Comparison of ENCODE assay signal across 1 cellular context in genomic region chr4:94068712-94069111, GRCh38.
TF ChIP-seq lines count a peak whose summit lies in the region.

No MANE protein-coding gene starts in this region.

TF ChIP-seq in H1, 55 proteins besides CTCF, POLR2A, EP300 and RAD21 (continued from another document):
- TF ChIP-seq, protein P1, sequence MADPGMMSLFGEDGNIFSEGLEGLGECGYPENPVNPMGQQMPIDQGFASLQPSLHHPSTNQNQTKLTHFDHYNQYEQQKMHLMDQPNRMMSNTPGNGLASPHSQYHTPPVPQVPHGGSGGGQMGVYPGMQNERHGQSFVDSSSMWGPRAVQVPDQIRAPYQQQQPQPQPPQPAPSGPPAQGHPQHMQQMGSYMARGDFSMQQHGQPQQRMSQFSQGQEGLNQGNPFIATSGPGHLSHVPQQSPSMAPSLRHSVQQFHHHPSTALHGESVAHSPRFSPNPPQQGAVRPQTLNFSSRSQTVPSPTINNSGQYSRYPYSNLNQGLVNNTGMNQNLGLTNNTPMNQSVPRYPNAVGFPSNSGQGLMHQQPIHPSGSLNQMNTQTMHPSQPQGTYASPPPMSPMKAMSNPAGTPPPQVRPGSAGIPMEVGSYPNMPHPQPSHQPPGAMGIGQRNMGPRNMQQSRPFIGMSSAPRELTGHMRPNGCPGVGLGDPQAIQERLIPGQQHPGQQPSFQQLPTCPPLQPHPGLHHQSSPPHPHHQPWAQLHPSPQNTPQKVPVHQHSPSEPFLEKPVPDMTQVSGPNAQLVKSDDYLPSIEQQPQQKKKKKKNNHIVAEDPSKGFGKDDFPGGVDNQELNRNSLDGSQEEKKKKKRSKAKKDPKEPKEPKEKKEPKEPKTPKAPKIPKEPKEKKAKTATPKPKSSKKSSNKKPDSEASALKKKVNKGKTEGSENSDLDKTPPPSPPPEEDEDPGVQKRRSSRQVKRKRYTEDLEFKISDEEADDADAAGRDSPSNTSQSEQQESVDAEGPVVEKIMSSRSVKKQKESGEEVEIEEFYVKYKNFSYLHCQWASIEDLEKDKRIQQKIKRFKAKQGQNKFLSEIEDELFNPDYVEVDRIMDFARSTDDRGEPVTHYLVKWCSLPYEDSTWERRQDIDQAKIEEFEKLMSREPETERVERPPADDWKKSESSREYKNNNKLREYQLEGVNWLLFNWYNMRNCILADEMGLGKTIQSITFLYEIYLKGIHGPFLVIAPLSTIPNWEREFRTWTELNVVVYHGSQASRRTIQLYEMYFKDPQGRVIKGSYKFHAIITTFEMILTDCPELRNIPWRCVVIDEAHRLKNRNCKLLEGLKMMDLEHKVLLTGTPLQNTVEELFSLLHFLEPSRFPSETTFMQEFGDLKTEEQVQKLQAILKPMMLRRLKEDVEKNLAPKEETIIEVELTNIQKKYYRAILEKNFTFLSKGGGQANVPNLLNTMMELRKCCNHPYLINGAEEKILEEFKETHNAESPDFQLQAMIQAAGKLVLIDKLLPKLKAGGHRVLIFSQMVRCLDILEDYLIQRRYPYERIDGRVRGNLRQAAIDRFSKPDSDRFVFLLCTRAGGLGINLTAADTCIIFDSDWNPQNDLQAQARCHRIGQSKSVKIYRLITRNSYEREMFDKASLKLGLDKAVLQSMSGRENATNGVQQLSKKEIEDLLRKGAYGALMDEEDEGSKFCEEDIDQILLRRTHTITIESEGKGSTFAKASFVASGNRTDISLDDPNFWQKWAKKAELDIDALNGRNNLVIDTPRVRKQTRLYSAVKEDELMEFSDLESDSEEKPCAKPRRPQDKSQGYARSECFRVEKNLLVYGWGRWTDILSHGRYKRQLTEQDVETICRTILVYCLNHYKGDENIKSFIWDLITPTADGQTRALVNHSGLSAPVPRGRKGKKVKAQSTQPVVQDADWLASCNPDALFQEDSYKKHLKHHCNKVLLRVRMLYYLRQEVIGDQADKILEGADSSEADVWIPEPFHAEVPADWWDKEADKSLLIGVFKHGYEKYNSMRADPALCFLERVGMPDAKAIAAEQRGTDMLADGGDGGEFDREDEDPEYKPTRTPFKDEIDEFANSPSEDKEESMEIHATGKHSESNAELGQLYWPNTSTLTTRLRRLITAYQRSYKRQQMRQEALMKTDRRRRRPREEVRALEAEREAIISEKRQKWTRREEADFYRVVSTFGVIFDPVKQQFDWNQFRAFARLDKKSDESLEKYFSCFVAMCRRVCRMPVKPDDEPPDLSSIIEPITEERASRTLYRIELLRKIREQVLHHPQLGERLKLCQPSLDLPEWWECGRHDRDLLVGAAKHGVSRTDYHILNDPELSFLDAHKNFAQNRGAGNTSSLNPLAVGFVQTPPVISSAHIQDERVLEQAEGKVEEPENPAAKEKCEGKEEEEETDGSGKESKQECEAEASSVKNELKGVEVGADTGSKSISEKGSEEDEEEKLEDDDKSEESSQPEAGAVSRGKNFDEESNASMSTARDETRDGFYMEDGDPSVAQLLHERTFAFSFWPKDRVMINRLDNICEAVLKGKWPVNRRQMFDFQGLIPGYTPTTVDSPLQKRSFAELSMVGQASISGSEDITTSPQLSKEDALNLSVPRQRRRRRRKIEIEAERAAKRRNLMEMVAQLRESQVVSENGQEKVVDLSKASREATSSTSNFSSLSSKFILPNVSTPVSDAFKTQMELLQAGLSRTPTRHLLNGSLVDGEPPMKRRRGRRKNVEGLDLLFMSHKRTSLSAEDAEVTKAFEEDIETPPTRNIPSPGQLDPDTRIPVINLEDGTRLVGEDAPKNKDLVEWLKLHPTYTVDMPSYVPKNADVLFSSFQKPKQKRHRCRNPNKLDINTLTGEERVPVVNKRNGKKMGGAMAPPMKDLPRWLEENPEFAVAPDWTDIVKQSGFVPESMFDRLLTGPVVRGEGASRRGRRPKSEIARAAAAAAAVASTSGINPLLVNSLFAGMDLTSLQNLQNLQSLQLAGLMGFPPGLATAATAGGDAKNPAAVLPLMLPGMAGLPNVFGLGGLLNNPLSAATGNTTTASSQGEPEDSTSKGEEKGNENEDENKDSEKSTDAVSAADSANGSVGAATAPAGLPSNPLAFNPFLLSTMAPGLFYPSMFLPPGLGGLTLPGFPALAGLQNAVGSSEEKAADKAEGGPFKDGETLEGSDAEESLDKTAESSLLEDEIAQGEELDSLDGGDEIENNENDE (IDR thresholded peaks at IDR 0.05; ENCODE audit: insufficient replicate concordance, low read length): peak; percentile 75
- TF ChIP-seq FOSL1 (IDR thresholded peaks at IDR 0.05; ENCODE audit: insufficient read depth, low read depth, low read length): no peak
- TF ChIP-seq ZNF274 (IDR thresholded peaks at IDR 0.05; ENCODE audit: borderline replicate concordance, extremely low read depth, low read length): no peak
- TF ChIP-seq SP1 (IDR thresholded peaks at IDR 0.05; ENCODE audit: low read depth, low read length): no peak
- TF ChIP-seq MAFK (IDR thresholded peaks at IDR 0.05; ENCODE audit: low read depth, low read length): 0 out of 2 replicates have a peak, but pooled peaks have one; percentile 11
